26 cellular contexts compared by ENCODE assay signal in genomic region chr7:155343661-155344121, GRCh38. TPM values are rescaled to one million over a fixed set of nuclear protein-coding genes. Genes with fewer than 3 reads are reported as not detected.
DNase-seq lines count a peak whose midpoint lies in the region; ATAC-seq and TF ChIP-seq lines count a peak whose summit lies in the region.
"Had no signal": no experiment of that assay in that cellular context is flagged by ENCODE, and none has a peak within 500 bp of the region (broad histone marks: within the 10 kb centered on the region; RNA-seq: fewer than 3 reads in every experiment).

No MANE protein-coding gene starts in this region.

- no peaks in the 10 kb centered on the region for H3K36me3 Mint-ChIP-seq in osteocyte (ENCODE audit: unreplicated experiment)
- no peaks in the 10 kb centered on the region for H3K36me3 Mint-ChIP-seq in natural killer cell
- H3K36me3 Mint-ChIP-seq: activated naive CD8-positive, alpha-beta T cell treated with anti-CD3 and anti-CD28 coated beads for 36 hours had no signal

- no peaks in the 10 kb centered on the region for H3K9me3 ChIP-seq in BLaER1
- H3K9me3 ChIP-seq: Caco-2, colonic mucosa, MG63, neutrophil, stomach, transverse colon had no signal

- H3K4me2 ChIP-seq in BLaER1: peak overlapping the region; percentile 92

- no peak for TF ChIP-seq CTCF in osteocyte (IDR thresholded peaks at IDR 0.05)
- no peak for TF ChIP-seq CTCF in foreskin keratinocyte (conservative IDR thresholded peaks at IDR 0.05)
- no peak for TF ChIP-seq CTCF in natural killer cell (IDR thresholded peaks at IDR 0.05)

- H3K9ac ChIP-seq in BLaER1: no peak overlapping the region

- ATAC-seq in foreskin keratinocyte (no peak), natural killer cell (no peak), HG03039 (IDR thresholded peaks at IDR 0.05; ENCODE audit: unreplicated experiment) (no peak)

- H3K9me3 Mint-ChIP-seq in osteocyte (ENCODE audit: unreplicated experiment) (no peaks in the 10 kb centered on the region), natural killer cell (no peaks in the 10 kb centered on the region)
- H3K9me3 Mint-ChIP-seq: activated naive CD8-positive, alpha-beta T cell treated with anti-CD3 and anti-CD28 coated beads for 36 hours had no signal

- no peak overlapping the region for H3K4me3 Mint-ChIP-seq in osteocyte (ENCODE audit: unreplicated experiment)
- no peak overlapping the region for H3K4me3 Mint-ChIP-seq in natural killer cell
- H3K4me3 Mint-ChIP-seq: activated naive CD8-positive, alpha-beta T cell treated with anti-CD3 and anti-CD28 coated beads for 36 hours had no signal

- H3K27me3 Mint-ChIP-seq in osteocyte (ENCODE audit: unreplicated experiment): peaks cover 8% of the 10 kb centered on the region
- H3K27me3 Mint-ChIP-seq in natural killer cell (ENCODE audit: low read depth in 2 of 2): peaks cover 11 to 14% of the 10 kb centered on the region in 2 donors

- no peak overlapping the region for H3K27ac Mint-ChIP-seq in osteocyte (ENCODE audit: unreplicated experiment)
- H3K27ac Mint-ChIP-seq in natural killer cell: no peak overlapping the region
- H3K27ac Mint-ChIP-seq: activated naive CD8-positive, alpha-beta T cell treated with anti-CD3 and anti-CD28 coated beads for 36 hours had no signal

- H4K20me1 ChIP-seq in BLaER1: no peaks in the 10 kb centered on the region; the same call in 1 of the 2 replicates

- H3K4me1 ChIP-seq in BLaER1 (peaks cover 58% of the 10 kb centered on the region), foreskin keratinocyte (no peaks in the 10 kb centered on the region)
- H3K4me1 ChIP-seq: Caco-2, colonic mucosa had no signal

- no peaks in the 10 kb centered on the region for H3K36me3 ChIP-seq in BLaER1
- no peaks in the 10 kb centered on the region for H3K36me3 ChIP-seq in H7 (replicated peaks; ENCODE audit: control insufficient read depth, insufficient read depth, low read length)
- H3K36me3 ChIP-seq: colonic mucosa, MG63, neutrophil, stomach, transverse colon had no signal

- H3K27me3 ChIP-seq in BLaER1 (no peaks in the 10 kb centered on the region), H7 (ENCODE audit: control insufficient read depth, insufficient read depth, low read length) (peaks cover 6% of the 10 kb centered on the region), foreskin keratinocyte (peaks cover 3% of the 10 kb centered on the region)
- H3K27me3 ChIP-seq: colonic mucosa, MG63 had no signal

- intact Hi-C loops in natural killer cell (cut with micrococcal nuclease): no loop called here

- H3K27ac ChIP-seq in BLaER1 (no peak overlapping the region), foreskin keratinocyte (no peak overlapping the region)
- H3K27ac ChIP-seq: colonic mucosa, neutrophil, RWPE1, stomach, transverse colon had no signal

- H3K4me1 Mint-ChIP-seq in osteocyte (ENCODE audit: unreplicated experiment) (peaks cover 4% of the 10 kb centered on the region), natural killer cell (peaks cover 10 to 18% of the 10 kb centered on the region in 2 donors)

- DNase-seq in H7 (peak; percentile 49), islet precursor cell (peak; percentile 35), osteocyte (ENCODE audit: extremely low spot score, unreplicated experiment) (peak; percentile 81), foreskin keratinocyte (no peak), natural killer cell (no peak)
- DNase-seq: activated CD4-positive, alpha-beta T cell treated with anti-CD3 and anti-CD28 coated beads for 1 hour; colonic mucosa; DMS79; effector CD8-positive, alpha-beta T cell; erythroblast; GDM1; KG1; MG63; NCI-H1417; NCI-H2029 treated with DMSO at 0.1 percent for 48 hours; NCI-H226; NCI-H748 treated with DMSO at 0.1 percent for 48 hours; stomach; transverse colon had no signal

- H3K4me3 ChIP-seq in BLaER1 (no peak overlapping the region), H7 (ENCODE audit: insufficient read depth, low read depth, low read length) (no peak overlapping the region)
- H3K4me3 ChIP-seq: lung, MG63 had no signal

RNA-seq across cellular contexts. Expression of gene INSIG1, which starts 46.0 kb away (rescaled TPM):
- 91.7 and 114 TPM in 2 replicates for total RNA-seq in H7 (2014; rRNA removed; shearing (Covaris generic))
- total RNA-seq in osteocyte (16.0 and 21.8 TPM in 2 replicates), foreskin keratinocyte (184 and 210 TPM in 2 replicates), natural killer cell (100 to 1,000 TPM in 1 of 3 donors, 10 to 100 TPM in 2; 66.7 to 115 (median 84.5) TPM)
- polyA plus RNA-seq in foreskin keratinocyte: 88.5 and 92.0 TPM in 2 replicates

Comparison
In these comparisons a context has a peak if more than half of its experiments do, and no peak if none do; other contexts are left out.
1. DNase-seq: peak in H7 (single experiment), islet precursor cell (single experiment) and osteocyte (single experiment); none in foreskin keratinocyte (0 of 2) and natural killer cell (single experiment).